Comparison of ENCODE assay signal across 21 cellular contexts in genomic region chr2:100200985-100201384, GRCh38. TPM values are rescaled to one million over a fixed set of nuclear protein-coding genes. Genes with fewer than 3 reads are reported as not detected.
DNase-seq lines count a peak whose midpoint lies in the region; ATAC-seq, FAIRE-seq and TF ChIP-seq lines count a peak whose summit lies in the region.
"Had no signal": no experiment of that assay in that cellular context is flagged by ENCODE, and none has a peak within 500 bp of the region (broad histone marks: within the 10 kb centered on the region; RNA-seq: fewer than 3 reads in every experiment).

No MANE protein-coding gene starts in this region.

- TF ChIP-seq RAD21 in HepG2 (CRISPR knock-in tag; IDR thresholded peaks at IDR 0.05) = no peak

- WGBS in HepG2 (ENCODE audit: low lambda C conversion rate) = 31% methylated on average over 4 of the region's 4 CpGs
- WGBS in right lobe of liver (ENCODE audit: insufficient coverage, low coverage, low lambda C conversion rate, missing lambda C conversion rate) = 72% methylated on average over 4 of the region's 4 CpGs

- H3K9me3 ChIP-seq in HepG2 (ENCODE audit: low read length) = no peaks in the 10 kb centered on the region
- no peaks in the 10 kb centered on the region for H3K9me3 ChIP-seq in right lobe of liver
- H3K9me3 ChIP-seq: BE2C, SJCRH30 had no signal

- H3K4me1 ChIP-seq in HepG2 (ENCODE audit: insufficient read depth, low read length) (peaks cover 5% of the 10 kb centered on the region; the same call in 1 of the 2 replicates), right lobe of liver (peaks cover 0 to 7% (median 0%) of the 10 kb centered on the region in 4 donors)
- H3K4me1 ChIP-seq: BE2C had no signal

- in situ Hi-C loops in HepG2 (cut with HindIII; ENCODE audit: extremely low pct_ligation_motif_present, low pct_unique_long_range_greater_than_20kb) = no loop called here
- in situ Hi-C loops in astrocyte of the spinal cord (cut with HindIII; ENCODE audit: low sequenced_read_pairs) = no loop called here

- POLR2A ChIA-PET in HepG2 (lab: Yijun Ruan, JAX) = no interaction called here

- H3K36me3 ChIP-seq in HepG2 (replicated peaks in 1 of 2; ENCODE audit: control insufficient read depth in 1 of 2, insufficient read depth in 2 of 2, low read length in 2 of 2) (no peaks in the 10 kb centered on the region), right lobe of liver (no peaks in the 10 kb centered on the region)
- H3K36me3 ChIP-seq: BE2C, SJCRH30 had no signal

- H3K79me2 ChIP-seq in HepG2 (ENCODE audit: insufficient read depth, low read length) = no peaks in the 10 kb centered on the region

- H3K27me3 ChIP-seq in HepG2 (ENCODE audit: control insufficient read depth in 1 of 2, insufficient read depth in 2 of 2, low read length in 2 of 2) (peaks cover 5 to 10% of the 10 kb centered on the region in 2 experiments; a peak in 3 of 5 replicates), right lobe of liver (no peaks in the 10 kb centered on the region)
- H3K27me3 ChIP-seq: BE2C had no signal

- H3K9ac ChIP-seq in HepG2 (ENCODE audit: insufficient read depth, low read depth, low read length) = no peak overlapping the region

- H3K4me2 ChIP-seq in HepG2 (ENCODE audit: low read depth, low read length) = no peak overlapping the region

- ATAC-seq in HepG2 (no peak), right lobe of liver (no peak)

- no TSS peak for BruUV-seq in HepG2 (replicated peaks; lab: Mats Ljungman, UMichigan)

- CTCF ChIA-PET in HepG2 (lab: Yijun Ruan, JAX; ENCODE audit: low intra/inter-chr PET ratio, low total read pairs) = no interaction called here

- TF ChIP-seq POLR2A in HepG2 (IDR thresholded peaks at IDR 0.05; ENCODE audit: insufficient read depth in 1 of 2, low read depth in 2 of 2, low read length in 2 of 2) (no peak), right lobe of liver (IDR thresholded peaks at IDR 0.05) (no peak)

- no peak overlapping the region for H2AFZ ChIP-seq in HepG2 (ENCODE audit: low read length)

- H3K27ac ChIP-seq in HepG2 (ENCODE audit: extremely low read length, insufficient read depth, low read length) (no peak overlapping the region), right lobe of liver (no peak overlapping the region)
- H3K27ac ChIP-seq: 22Rv1, SJCRH30 had no signal

- TF ChIP-seq EP300 in HepG2 (IDR thresholded peaks at IDR 0.05; ENCODE audit: low read depth in 2 of 2, low read length in 2 of 2) = no peak
- no peak for TF ChIP-seq EP300 in HepG2 (CRISPR knock-in tag; IDR thresholded peaks at IDR 0.05; ENCODE audit: borderline replicate concordance)

- no peak for DNase-seq in HepG2 (ENCODE audit: low spot score)
- DNase-seq in right lobe of liver = no peak
- DNase-seq in astrocyte of the spinal cord (ENCODE audit: low read depth, low spot score) = peak; percentile 36
- peak; percentile 34 for DNase-seq in iris pigment epithelial cell (ENCODE audit: low read depth)
- no peak for DNase-seq in NCI-H2107 treated with DMSO at 0.1 percent for 48 hours (lab: John Stamatoyannopoulos, UW; ENCODE audit: unreplicated experiment)
- DNase-seq in stimulated activated CD4-positive, alpha-beta T cell treated with anti-CD3 and anti-CD28 coated beads, Interleukin-2, amount 100 ng/mL, for 24 hours = no peak
- no peak for DNase-seq in amniotic stem cell (lab: John Stamatoyannopoulos, UW)
- DNase-seq in NCI-H446 treated with DMSO at 0.1 percent for 48 hours (lab: John Stamatoyannopoulos, UW) = no peak
- DNase-seq: BE2C; CD4-positive, alpha-beta memory T cell; GF-D8; Karpas-422; MM.1S; NCI-H1092 treated with DMSO at 0.1 percent for 48 hours; NCI-H1694; NCI-H69; NK-92 treated with Interleukin-12 subunit alpha and Interleukin-12 subunit beta, amount 100 ng/mL, for 24 hours; SJCRH30 had no signal

- no peak for TF ChIP-seq CTCF in HepG2 (CRISPR knock-in tag; IDR thresholded peaks at IDR 0.05)
- no peak for TF ChIP-seq CTCF in right lobe of liver (IDR thresholded peaks at IDR 0.05)
- no peak for TF ChIP-seq CTCF in astrocyte of the spinal cord (IDR thresholded peaks at IDR 0.05; ENCODE audit: low read depth, low read length)

- H3K4me3 ChIP-seq in HepG2 (replicated peaks in 1 of 3; ENCODE audit: insufficient read depth in 1 of 3, low read depth in 2 of 3, low read length in 3 of 3) = no peak overlapping the region
- no peak overlapping the region for H3K4me3 ChIP-seq in right lobe of liver
- H3K4me3 ChIP-seq in astrocyte of the spinal cord (ENCODE audit: low read depth, low read length) = no peak overlapping the region
- H3K4me3 ChIP-seq: SJCRH30 had no signal

- H4K20me1 ChIP-seq in HepG2 (ENCODE audit: insufficient read depth, low read length) = no peaks in the 10 kb centered on the region

- intact Hi-C loops in HepG2 (cut with micrococcal nuclease; ENCODE audit: unreplicated experiment) (no loop called here), right lobe of liver (cut with DNase I) (no loop called here)

- FAIRE-seq in HepG2 (lab: Jason Lieb, UNC) = no peak
- FAIRE-seq: D721Med, GM12892 had no signal

TF ChIP-seq in HepG2, 621 proteins besides CTCF, POLR2A, EP300 and RAD21:
- TF ChIP-seq ZNF670 (CRISPR knock-in tag; IDR thresholded peaks at IDR 0.05; ENCODE audit: borderline replicate concordance) = no peak
- TF ChIP-seq MNT (IDR thresholded peaks at IDR 0.05) = peak; percentile 40; the same call in 1 of the 2 replicates
TF ChIP-seq in HepG2: peak in this region for 1.

RNA-seq across cellular contexts. Expression of gene AFF3, which starts 58.6 kb away (rescaled TPM):
- not detected in 2 replicates for total RNA-seq in HepG2 (2016; rRNA removed; fragmentation: Illumina TruSeq; extraction: Trizol)
- not detected in 2 replicates for total RNA-seq in HepG2 (2016; cell fraction: cytosol; rRNA removed; fragmentation: Illumina TruSeq; extraction: Trizol; ENCODE audit: low read depth)
- total RNA-seq in HepG2 (2016; cell fraction: insoluble cytoplasmic fraction; rRNA removed; fragmentation: Illumina TruSeq; extraction: Trizol) = not detected in 2 replicates
- not detected in 2 replicates for total RNA-seq in HepG2 (2016; cell fraction: membrane; rRNA removed; fragmentation: Illumina TruSeq; extraction: Trizol)
- not detected in 2 replicates for total RNA-seq in HepG2 (2016; cell fraction: nucleus; rRNA removed; fragmentation: Illumina TruSeq; extraction: Trizol)
- not detected in 2 replicates for polyA plus RNA-seq in HepG2 (2011; rRNA removed)
- polyA plus RNA-seq in HepG2 (2011; cell fraction: cytosol; rRNA removed) = not detected in 2 replicates
- polyA plus RNA-seq in HepG2 (2011; cell fraction: nucleus; rRNA removed) = not detected in 2 replicates
- polyA plus RNA-seq in HepG2 (2012) = not detected in 2 replicates
- not detected in 2 replicates for polyA plus RNA-seq in HepG2 (2016; cell fraction: cytosol; fragmentation: Illumina TruSeq; extraction: Trizol; ENCODE audit: low read depth)
- polyA plus RNA-seq in HepG2 (2016; cell fraction: insoluble cytoplasmic fraction; fragmentation: Illumina TruSeq; extraction: Trizol; ENCODE audit: low read depth) = not detected in 2 replicates
- polyA plus RNA-seq in HepG2 (2016; cell fraction: membrane; fragmentation: Illumina TruSeq; extraction: Trizol; ENCODE audit: low read depth) = not detected in 2 replicates
- polyA plus RNA-seq in HepG2 (2016; cell fraction: nucleus; fragmentation: Illumina TruSeq; extraction: Trizol; ENCODE audit: insufficient read depth, low read depth) = not detected in 2 replicates
- polyA minus RNA-seq in HepG2 (2011; rRNA and poly(A)+ RNA removed; ENCODE audit: low replicate concordance) = not detected in 2 replicates
- not detected in 2 replicates for polyA minus RNA-seq in HepG2 (2011; cell fraction: cytosol; rRNA and poly(A)+ RNA removed)
- polyA minus RNA-seq in HepG2 (2011; cell fraction: nucleus; rRNA and poly(A)+ RNA removed) = not detected in 2 replicates
- 1 to 10 TPM; 1.3 to 7.3 (median 6.4) TPM for total RNA-seq in right lobe of liver
- total RNA-seq: SJCRH30 had no signal

Comparison
In these comparisons a context has a peak if more than half of its experiments do, and no peak if none do; other contexts are left out.
1. DNase-seq: peak in astrocyte of the spinal cord (single experiment) and iris pigment epithelial cell (single experiment); none in HepG2 (single experiment), right lobe of liver (0 of 3), NCI-H2107 treated with DMSO at 0.1 percent for 48 hours (single experiment), stimulated activated CD4-positive, alpha-beta T cell treated with anti-CD3 and anti-CD28 coated beads, Interleukin-2, amount 100 ng/mL, for 24 hours (0 of 2), amniotic stem cell (single experiment) and NCI-H446 treated with DMSO at 0.1 percent for 48 hours (single experiment).